In the genomic region with DNA sequence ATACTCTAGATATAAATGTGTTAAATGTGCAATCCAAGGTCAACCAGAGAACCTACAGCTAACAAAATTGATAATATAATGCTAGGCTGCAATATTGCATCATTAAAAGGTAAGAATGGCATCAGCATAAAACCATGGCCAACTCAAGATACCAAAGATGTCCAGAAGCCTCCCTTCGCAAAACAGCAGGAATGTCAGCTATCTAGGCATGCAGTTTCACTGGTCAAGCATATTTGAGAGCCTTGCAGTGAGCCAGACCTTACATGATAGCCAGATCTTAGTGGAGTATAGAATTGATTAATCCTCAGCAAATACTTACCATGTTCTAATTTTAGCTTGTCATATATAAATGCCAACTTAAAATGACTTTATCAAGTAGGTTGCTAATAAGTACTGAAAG, we compare ENCODE assay signal across 23 cellular contexts.
"Had no signal": no experiment of that assay in that cellular context is flagged by ENCODE, and none has a peak within 500 bp of the region (broad histone marks: within the 10 kb centered on the region; RNA-seq: fewer than 3 reads in every experiment).

No MANE protein-coding gene starts in this region.

- DNase-seq: activated CD4-positive, alpha-beta memory T cell treated with anti-CD3 and anti-CD28 coated beads, Interleukin-2, amount 10 ng/mL, durations not matched to agents 7 days and 5 days; activated CD4-positive, alpha-beta T cell treated with anti-CD3 and anti-CD28 coated beads, Interleukin-2, amount 10 ng/mL, durations not matched to agents 24 days and 14 days; activated gamma-delta T cell; activated naive CD4-positive, alpha-beta T cell treated with anti-CD3 and anti-CD28 coated beads, Interleukin-2, amount 50 U/mL, for 16 hours; activated naive CD8-positive, alpha-beta T cell treated with anti-CD3 and anti-CD28 coated beads, Interleukin-2, amount 50 U/mL, for 24 hours; activated T-cell treated with anti-CD3 and anti-CD28 coated beads for 4 hours; central memory CD4-positive, alpha-beta T cell; effector memory CD4-positive, alpha-beta T cell; heart left ventricle; islet precursor cell; left colon; nephron progenitor cell; sigmoid colon; stimulated activated CD4-positive, alpha-beta T cell treated with anti-CD3 and anti-CD28 coated beads, Interleukin-2, amount 100 ng/mL, for 48 hours; stimulated activated CD8-positive, alpha-beta memory T cell treated with anti-CD3 and anti-CD28 coated beads, Interleukin-4, amount 100 ng/mL, for 48 hours; stimulated activated naive B cell treated with anti-CD40 and anti-IgM and Interleukin-4, amounts not matched to agents 10 μg/mL and 1 μg/mL and 100 μg/mL, for 72 hours; testis had no signal

- H3K4me1 Mint-ChIP-seq: nephron progenitor cell had no signal

- H3K9me3 Mint-ChIP-seq: type B pancreatic cell had no signal

- H3K27me3 Mint-ChIP-seq: activated CD4-positive, alpha-beta memory T cell treated with anti-CD3 and anti-CD28 coated beads, Interleukin-2, amount 10 ng/mL, durations not matched to agents 7 days and 5 days; activated CD4-positive, alpha-beta T cell treated with anti-CD3 and anti-CD28 coated beads, Interleukin-2, amount 10 ng/mL, durations not matched to agents 24 days and 14 days; activated naive CD8-positive, alpha-beta T cell treated with anti-CD3 and anti-CD28 coated beads, Interleukin-2, amount 50 U/mL, for 24 hours; memory B cell; stimulated activated naive B cell treated with anti-CD40 and anti-IgM and Interleukin-4, amounts not matched to agents 10 μg/mL and 1 μg/mL and 100 μg/mL, for 72 hours; type B pancreatic cell had no signal

- H3K27ac Mint-ChIP-seq: activated CD4-positive, alpha-beta memory T cell treated with anti-CD3 and anti-CD28 coated beads, Interleukin-2, amount 10 ng/mL, durations not matched to agents 7 days and 5 days; activated CD4-positive, alpha-beta T cell treated with anti-CD3 and anti-CD28 coated beads, Interleukin-2, amount 10 ng/mL, durations not matched to agents 24 days and 14 days; activated naive CD8-positive, alpha-beta T cell treated with anti-CD3 and anti-CD28 coated beads, Interleukin-2, amount 50 U/mL, for 24 hours; activated T-helper 1 cell treated with anti-CD3 and anti-CD28 coated beads, Interleukin-12 subunit alpha, Interleukin-12 subunit beta, Interleukin-2, Interleukin-4 antibody, amounts not matched to agents 30 ng/mL and 10 ng/mL and 1 ng/mL, durations not matched to agents 14 hours and 24 hours and 36 hours; memory B cell; nephron progenitor cell; stimulated activated naive B cell treated with anti-CD40 and anti-IgM and Interleukin-4, amounts not matched to agents 10 μg/mL and 1 μg/mL and 100 μg/mL, for 72 hours; T-helper 2 cell treated with Interferon-gamma antibody and Interleukin-4, amounts not matched to agents 5 μg/mL and 100 μg/mL, for 36 hours; type B pancreatic cell had no signal

- H3K4me3 Mint-ChIP-seq: activated CD4-positive, alpha-beta memory T cell treated with anti-CD3 and anti-CD28 coated beads, Interleukin-2, amount 10 ng/mL, durations not matched to agents 7 days and 5 days; activated CD4-positive, alpha-beta T cell treated with anti-CD3 and anti-CD28 coated beads, Interleukin-2, amount 10 ng/mL, durations not matched to agents 24 days and 14 days; activated naive CD8-positive, alpha-beta T cell treated with anti-CD3 and anti-CD28 coated beads, Interleukin-2, amount 50 U/mL, for 24 hours; activated T-helper 1 cell treated with anti-CD3 and anti-CD28 coated beads, Interleukin-12 subunit alpha, Interleukin-12 subunit beta, Interleukin-2, Interleukin-4 antibody, amounts not matched to agents 30 ng/mL and 10 ng/mL and 1 ng/mL, durations not matched to agents 14 hours and 24 hours and 36 hours; memory B cell; nephron progenitor cell; stimulated activated naive B cell treated with anti-CD40 and anti-IgM and Interleukin-4, amounts not matched to agents 10 μg/mL and 1 μg/mL and 100 μg/mL, for 72 hours; T-helper 2 cell treated with Interferon-gamma antibody and Interleukin-4, amounts not matched to agents 5 μg/mL and 100 μg/mL, for 36 hours; type B pancreatic cell had no signal

- H3K4me3 ChIP-seq: ascending aorta, heart left ventricle, sigmoid colon, testis, vagina had no signal
